In the genomic region with DNA sequence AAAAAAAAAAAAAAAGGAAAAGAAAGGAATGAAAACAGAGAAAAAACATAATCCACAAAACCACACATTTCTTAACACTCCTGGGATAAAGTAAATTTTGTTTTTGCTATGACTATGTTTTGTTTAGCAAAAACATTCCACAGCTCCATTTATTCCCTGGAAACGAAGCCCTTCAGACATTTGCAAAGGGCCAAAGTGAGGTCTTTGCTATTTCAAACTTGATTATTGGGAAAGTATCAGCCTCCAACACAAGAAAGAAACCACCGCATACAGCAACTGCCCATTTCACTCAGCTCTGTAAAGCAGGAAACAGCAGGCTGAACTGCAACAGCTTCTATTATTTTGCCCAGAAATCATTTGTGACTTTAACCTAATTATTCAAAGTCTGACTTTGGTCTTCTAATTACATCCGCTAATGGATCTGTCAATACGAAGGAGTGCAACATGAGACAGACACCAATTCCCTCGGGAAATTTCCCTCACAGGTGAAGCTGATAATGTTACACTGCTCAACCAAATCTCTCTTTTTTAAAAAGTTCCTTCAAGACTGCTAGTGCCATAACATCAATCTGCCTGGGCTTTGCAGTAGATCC, we compare ENCODE assay signal across 12 cellular contexts.
DNase-seq lines count a peak whose midpoint lies in the region; ATAC-seq lines count a peak whose summit lies in the region.
"Had no signal": no experiment of that assay in that cellular context is flagged by ENCODE, and none has a peak within 500 bp of the region (broad histone marks: within the 10 kb centered on the region; RNA-seq: fewer than 3 reads in every experiment).

No MANE protein-coding gene starts in this region.

- H3K4me1 ChIP-seq in thymus (ENCODE audit: control insufficient read depth, insufficient read depth, low read length), result peaks cover 12% of the 10 kb centered on the region

- H3K4me3 ChIP-seq in thymus (ENCODE audit: low read length), result no peak overlapping the region
- H3K4me3 ChIP-seq: testis had no signal

- WGBS in thymus, result 57% methylated on average over 5 of the region's 5 CpGs

- H3K36me3 ChIP-seq in thymus (ENCODE audit: control insufficient read depth, insufficient read depth), result peaks cover 18% of the 10 kb centered on the region

- DNase-seq in NCI-H1417 (lab: John Stamatoyannopoulos, UW), result peak; percentile 28 to 83 (median 64)
- no peak for DNase-seq in NCI-H1417 treated with DMSO at 0.1 percent for 48 hours (lab: John Stamatoyannopoulos, UW)
- DNase-seq in NCI-H69 (lab: John Stamatoyannopoulos, UW), result peak; percentile 96
- peak; percentile 89 for DNase-seq in fibroblast of gingiva (ENCODE audit: low read depth)
- DNase-seq in NCI-H2227 (lab: John Stamatoyannopoulos, UW; ENCODE audit: unreplicated experiment), result no peak
- DNase-seq: amygdala, SHP77 treated with DMSO at 0.1 percent for 48 hours, testis had no signal

- no peaks in the 10 kb centered on the region for H3K9me3 ChIP-seq in thymus (ENCODE audit: control insufficient read depth)
- H3K9me3 ChIP-seq: testis had no signal

- H3K27me3 ChIP-seq in thymus (ENCODE audit: control insufficient read depth, insufficient read depth), result no peaks in the 10 kb centered on the region
- H3K27me3 ChIP-seq: testis had no signal

- ATAC-seq in HG03039 (IDR thresholded peaks at IDR 0.05; ENCODE audit: unreplicated experiment) (no peak), HG03097 (IDR thresholded peaks at IDR 0.05; ENCODE audit: low FRiP score, unreplicated experiment) (no peak)

- peak overlapping the region; percentile 2 for H3K27ac ChIP-seq in thymus (ENCODE audit: low read depth)
- H3K27ac ChIP-seq: KMS-11 had no signal

Comparison
In these comparisons a context has a peak if more than half of its experiments do, and no peak if none do; other contexts are left out.
1. DNase-seq: peak in NCI-H1417 (3 of 3), NCI-H69 (single experiment) and fibroblast of gingiva (single experiment); none in NCI-H1417 treated with DMSO at 0.1 percent for 48 hours (single experiment) and NCI-H2227 (single experiment).